ENCODE assay signal across 9 cellular contexts in the genomic region with DNA sequence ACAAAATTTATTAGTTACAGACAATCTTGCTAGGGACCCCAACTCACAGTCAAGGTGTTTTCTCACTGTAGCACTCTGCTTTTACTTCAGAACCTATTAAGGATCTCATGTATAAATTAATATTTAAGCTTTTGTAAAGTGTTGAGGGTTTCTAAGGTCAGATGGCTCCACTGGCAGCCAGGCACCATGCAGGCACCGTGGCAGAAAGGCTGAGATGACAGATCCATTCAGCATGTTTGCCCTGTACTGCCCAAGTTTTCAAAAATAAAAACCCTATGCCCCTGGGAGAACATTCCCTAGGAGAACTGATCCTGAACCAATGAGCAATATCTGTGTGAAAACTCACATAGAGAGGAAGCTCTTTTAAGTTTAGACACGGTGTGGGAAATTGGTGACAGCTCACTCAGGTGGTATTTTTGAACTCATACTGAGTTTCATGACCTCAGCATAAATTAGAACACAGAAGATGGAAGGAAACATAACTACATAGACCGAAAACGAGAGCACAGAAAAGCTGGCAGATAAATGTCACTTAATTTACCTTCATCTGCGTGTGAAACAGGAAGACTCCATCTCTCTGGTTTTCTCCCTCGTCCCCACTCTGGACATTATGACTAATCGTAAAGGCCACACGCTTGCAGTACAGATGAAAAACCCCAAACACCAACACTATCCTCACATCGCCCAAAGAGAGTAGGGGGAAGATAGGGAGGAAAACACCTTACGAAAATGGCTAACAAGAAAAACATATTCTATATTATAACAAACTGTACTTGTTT.
A peak's percentile ranks its signal among the peaks of the same experiment; 100 is the strongest.
DNase-seq lines count a peak whose midpoint lies in the region; ATAC-seq and TF ChIP-seq lines count a peak whose summit lies in the region.
"Had no signal": no experiment of that assay in that cellular context is flagged by ENCODE, and none has a peak within 500 bp of the region (broad histone marks: within the 10 kb centered on the region; RNA-seq: fewer than 3 reads in every experiment).

No MANE protein-coding gene starts in this region.

- ATAC-seq in CD8-positive, alpha-beta T cell, result peak; percentile 21
- peak; percentile 66 for ATAC-seq in GM19395 (IDR thresholded peaks at IDR 0.05; ENCODE audit: unreplicated experiment)
- ATAC-seq in HG03139 (IDR thresholded peaks at IDR 0.05; ENCODE audit: unreplicated experiment), result peak; percentile 56
- peak; percentile 45 for ATAC-seq in activated naive CD8-positive, alpha-beta T cell treated with anti-CD3 and anti-CD28 coated beads, Interleukin-2, amount 10 ng/mL, durations not matched to agents 7 days and 5 days (ENCODE audit: low read depth)

- H3K36me3 ChIP-seq in CD8-positive, alpha-beta T cell (ENCODE audit: insufficient read depth, low read length), result no peaks in the 10 kb centered on the region

- no peaks in the 10 kb centered on the region for H3K27me3 ChIP-seq in CD8-positive, alpha-beta T cell (ENCODE audit: insufficient read depth, low read length)

- POLR2A ChIA-PET in CD8-positive, alpha-beta T cell (lab: Charles Lee), result interaction anchor here (1.2 to 3.0 kb wide), 5 partner anchors 9 to 34 kb away, joined by 3 to 11 read pairs (median 4); no protein-coding TSS in a partner anchor
- POLR2A ChIA-PET in activated naive CD8-positive, alpha-beta T cell treated with anti-CD3 and anti-CD28 coated beads, Interleukin-2, amount 10 ng/mL, durations not matched to agents 7 days and 5 days (lab: Charles Lee), result interaction anchor here (0.6 to 1.9 kb wide), 4 partner anchors 8 to 43 kb away, joined by 3 to 14 read pairs (median 4); no protein-coding TSS in a partner anchor

- no peaks in the 10 kb centered on the region for H3K9me3 ChIP-seq in CD8-positive, alpha-beta T cell (ENCODE audit: low read length)

- no peaks in the 10 kb centered on the region for H3K36me3 Mint-ChIP-seq in CD8-positive, alpha-beta T cell
- no peaks in the 10 kb centered on the region for H3K36me3 Mint-ChIP-seq in activated naive CD8-positive, alpha-beta T cell treated with anti-CD3 and anti-CD28 coated beads, Interleukin-2, amount 10 ng/mL, durations not matched to agents 7 days and 5 days
- no peaks in the 10 kb centered on the region for H3K36me3 Mint-ChIP-seq in HFFc6 (ENCODE audit: low read depth)

- intact Hi-C loops in CD8-positive, alpha-beta T cell (cut with DNase I, micrococcal nuclease), result loop anchor here (2.0 to 10.0 kb wide), 6 partner anchors 15 to 949 kb away; partner anchors contain the start of genes GLCCI1 (in 2 of the 2), C1GALT1 (in 1 of the 2) and UMAD1 (in 1 of the 2)

- peak overlapping the region; percentile 99 for H3K27ac Mint-ChIP-seq in CD8-positive, alpha-beta T cell
- peak overlapping the region; percentile 82 for H3K27ac Mint-ChIP-seq in activated naive CD8-positive, alpha-beta T cell treated with anti-CD3 and anti-CD28 coated beads, Interleukin-2, amount 10 ng/mL, durations not matched to agents 7 days and 5 days
- H3K27ac Mint-ChIP-seq in HFFc6, result no peak overlapping the region

- H3K27me3 Mint-ChIP-seq in CD8-positive, alpha-beta T cell (ENCODE audit: low read depth), result no peaks in the 10 kb centered on the region
- no peaks in the 10 kb centered on the region for H3K27me3 Mint-ChIP-seq in activated naive CD8-positive, alpha-beta T cell treated with anti-CD3 and anti-CD28 coated beads, Interleukin-2, amount 10 ng/mL, durations not matched to agents 7 days and 5 days
- peaks cover 13% of the 10 kb centered on the region for H3K27me3 Mint-ChIP-seq in HFFc6 (ENCODE audit: insufficient read depth)

- H3K4me1 ChIP-seq in CD8-positive, alpha-beta T cell (ENCODE audit: insufficient read depth, low read length), result peaks cover 48% of the 10 kb centered on the region

- peak overlapping the region; percentile 37 for H3K4me3 Mint-ChIP-seq in CD8-positive, alpha-beta T cell
- peak overlapping the region; percentile 51 for H3K4me3 Mint-ChIP-seq in activated naive CD8-positive, alpha-beta T cell treated with anti-CD3 and anti-CD28 coated beads, Interleukin-2, amount 10 ng/mL, durations not matched to agents 7 days and 5 days
- no peak overlapping the region for H3K4me3 Mint-ChIP-seq in HFFc6

- no peaks in the 10 kb centered on the region for H3K9me3 Mint-ChIP-seq in CD8-positive, alpha-beta T cell
- no peaks in the 10 kb centered on the region for H3K9me3 Mint-ChIP-seq in activated naive CD8-positive, alpha-beta T cell treated with anti-CD3 and anti-CD28 coated beads, Interleukin-2, amount 10 ng/mL, durations not matched to agents 7 days and 5 days
- no peaks in the 10 kb centered on the region for H3K9me3 Mint-ChIP-seq in HFFc6

- CTCF ChIA-PET in CD8-positive, alpha-beta T cell (lab: Charles Lee), result interaction anchor here (0.8 to 2.4 kb wide), 4 partner anchors 19 to 110 kb away, joined by 3 to 9 read pairs (median 3); no protein-coding TSS in a partner anchor

- no peak for TF ChIP-seq CTCF in CD8-positive, alpha-beta T cell (IDR thresholded peaks at IDR 0.05)
- TF ChIP-seq CTCF in coronary artery (IDR thresholded peaks at IDR 0.05) (no peak), HFFc6 (IDR thresholded peaks at IDR 0.05) (no peak)

- H3K4me1 Mint-ChIP-seq in CD8-positive, alpha-beta T cell (ENCODE audit: low read depth), result peaks cover 61% of the 10 kb centered on the region
- peaks cover 33% of the 10 kb centered on the region for H3K4me1 Mint-ChIP-seq in activated naive CD8-positive, alpha-beta T cell treated with anti-CD3 and anti-CD28 coated beads, Interleukin-2, amount 10 ng/mL, durations not matched to agents 7 days and 5 days
- peaks cover 6% of the 10 kb centered on the region for H3K4me1 Mint-ChIP-seq in HFFc6 (ENCODE audit: low read depth)

- H3K4me3 ChIP-seq in CD8-positive, alpha-beta T cell (ENCODE audit: low read depth, low read length), result no peak overlapping the region
- no peak overlapping the region for H3K4me3 ChIP-seq in coronary artery

- H3K27ac ChIP-seq in CD8-positive, alpha-beta T cell (ENCODE audit: low read depth, low read length), result no peak overlapping the region
- H3K27ac ChIP-seq in coronary artery, result no peak overlapping the region

- no peak for DNase-seq in CD8-positive, alpha-beta T cell
- DNase-seq in activated naive CD8-positive, alpha-beta T cell treated with anti-CD3 and anti-CD28 coated beads, Interleukin-2, amount 10 ng/mL, durations not matched to agents 7 days and 5 days, result no peak
- DNase-seq in coronary artery (ENCODE audit: low spot score), result no peak
- no peak for DNase-seq in AML-193 (lab: John Stamatoyannopoulos, UW)
- no peak for DNase-seq in HFFc6
- DNase-seq in mesenteric fat pad (ENCODE audit: low spot score), result no peak
- DNase-seq: cerebellar nuclear complex had no signal
